Comparison of ENCODE assay signal across 8 cellular contexts in the genomic region with DNA sequence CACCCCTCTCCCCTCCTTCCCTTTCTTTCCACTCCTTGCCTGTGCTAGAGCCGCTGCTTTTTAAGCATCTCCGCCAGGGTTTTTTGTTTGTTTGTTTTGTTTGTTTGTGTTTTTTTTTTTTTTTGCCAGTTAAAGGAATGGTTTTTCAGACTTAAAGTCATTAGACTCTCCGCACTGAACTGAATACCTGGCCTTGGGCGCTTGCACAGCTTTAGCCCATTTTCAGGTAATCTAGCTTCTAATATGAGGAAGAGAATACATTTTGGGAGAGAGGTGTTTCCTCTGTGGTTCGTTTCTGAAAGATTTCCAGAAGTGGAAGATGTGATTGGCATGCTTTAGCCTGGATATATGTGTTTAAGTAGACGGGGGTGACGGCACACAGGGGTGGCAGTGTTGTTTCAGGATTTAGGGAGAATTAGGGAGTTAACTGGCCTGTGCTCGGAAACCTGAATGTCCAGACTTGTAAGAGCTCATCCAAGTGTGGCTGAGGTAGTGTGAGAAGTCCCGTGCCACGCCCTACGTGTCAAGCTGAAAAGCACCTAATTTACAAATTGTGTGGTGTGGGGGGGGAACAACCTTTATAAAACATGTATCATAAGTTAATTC. TPM values are rescaled to one million over a fixed set of nuclear protein-coding genes. Genes with fewer than 3 reads are reported as not detected.
A peak's percentile ranks its signal among the peaks of the same experiment; 100 is the strongest.
DNase-seq lines count a peak whose midpoint lies in the region; ATAC-seq, FAIRE-seq and TF ChIP-seq lines count a peak whose summit lies in the region.

No MANE protein-coding gene starts in this region.

- H3K27me3 Mint-ChIP-seq in T-helper 17 cell (no peaks in the 10 kb centered on the region), nephron (ENCODE audit: low read depth) (peaks cover 3% of the 10 kb centered on the region)

- TF ChIP-seq CTCF in endothelial cell of umbilical vein (IDR thresholded peaks at IDR 0.05; ENCODE audit: extremely low read depth in 1 of 2, insufficient read depth in 1 of 2, low read depth in 1 of 2, low read length in 2 of 2) (no peak), nephron (IDR thresholded peaks at IDR 0.05; ENCODE audit: unreplicated experiment in 3 of 3) (no peak)

- H3K4me1 Mint-ChIP-seq in T-helper 17 cell, result peaks cover 38% of the 10 kb centered on the region
- peaks cover 52% of the 10 kb centered on the region for H3K4me1 Mint-ChIP-seq in nephron

- H4K20me1 ChIP-seq in endothelial cell of umbilical vein (replicated peaks; ENCODE audit: control insufficient read depth, extremely low read depth, insufficient read depth, low read length), result no peaks in the 10 kb centered on the region

- CTCF ChIA-PET in endothelial cell of umbilical vein (lab: Charles Lee), result interaction anchor here (1.1 to 10.3 kb wide), 5 partner anchors 11 to 122 kb away, joined by 4 to 138 read pairs (median 11); no protein-coding TSS in a partner anchor

- H3K4me1 ChIP-seq in endothelial cell of umbilical vein (ENCODE audit: control insufficient read depth, extremely low read depth, insufficient read depth, low read length), result peaks cover 42% of the 10 kb centered on the region

- BruUV-seq in endothelial cell of umbilical vein (replicated peaks; lab: Mats Ljungman, UMichigan), result TSS peak; percentile 25

- H3K27me3 ChIP-seq in endothelial cell of umbilical vein (ENCODE audit: control insufficient read depth in 2 of 2, insufficient read depth in 2 of 2, low read length in 2 of 2), result no peaks in the 10 kb centered on the region

- peaks cover 2% of the 10 kb centered on the region for H3K36me3 Mint-ChIP-seq in T-helper 17 cell (ENCODE audit: low read depth)
- peaks cover 10% of the 10 kb centered on the region for H3K36me3 Mint-ChIP-seq in nephron (ENCODE audit: low read depth)

- H3K4me2 ChIP-seq in endothelial cell of umbilical vein (ENCODE audit: insufficient read depth, low read length), result peak overlapping the region; percentile 99

- FAIRE-seq in endothelial cell of umbilical vein (lab: Jason Lieb, UNC), result no peak

- H3K4me3 Mint-ChIP-seq in T-helper 17 cell (peak overlapping the region; percentile 98), nephron (peak overlapping the region; percentile 95 to 98 (median 97))

- ATAC-seq in HG02610 (IDR thresholded peaks at IDR 0.05; ENCODE audit: unreplicated experiment) (peak; percentile 20), T-helper 17 cell (no peak), HG03565 (IDR thresholded peaks at IDR 0.05; ENCODE audit: unreplicated experiment) (no peak)

- H3K27ac ChIP-seq in endothelial cell of umbilical vein (ENCODE audit: insufficient read depth, low read depth, low read length), result peak overlapping the region; percentile 87

- DNase-seq in COR-L47 (lab: John Stamatoyannopoulos, UW) (peak; percentile 3), T-helper 17 cell (peak in 2 of 3 donors; percentile 18 to 19), endothelial cell of umbilical vein (ENCODE audit: low read depth, low spot score) (peak; percentile 51), MV-4-11 (lab: John Stamatoyannopoulos, UW) (no peak), islet precursor cell (no peak)

- intact Hi-C loops in endothelial cell of umbilical vein (cut with micrococcal nuclease), result loop anchor here (1.0 to 2.0 kb wide), 2 partner anchors 35 to 64 kb away; no protein-coding TSS in a partner anchor

- H3K9me3 ChIP-seq in T-helper 17 cell (ENCODE audit: control insufficient read depth, low read length, poor library complexity, severe bottlenecking) (no peaks in the 10 kb centered on the region), endothelial cell of umbilical vein (replicated peaks; ENCODE audit: control insufficient read depth, insufficient read depth, low read length) (no peaks in the 10 kb centered on the region)

- H2AFZ ChIP-seq in endothelial cell of umbilical vein (ENCODE audit: low read depth, low read length), result no peak overlapping the region

- no peaks in the 10 kb centered on the region for H3K9me1 ChIP-seq in endothelial cell of umbilical vein (replicated peaks; ENCODE audit: control insufficient read depth, extremely low read depth, insufficient read depth, low read length)

- H3K27ac Mint-ChIP-seq in T-helper 17 cell (peak overlapping the region; percentile 96), nephron (peak overlapping the region; percentile 81 to 86 (median 85))

- peaks cover 0 to 4% of the 10 kb centered on the region in 2 experiments for H3K36me3 ChIP-seq in endothelial cell of umbilical vein (ENCODE audit: control insufficient read depth in 2 of 2, extremely low read depth in 1 of 2, insufficient read depth in 2 of 2, low read length in 2 of 2)

- peak overlapping the region; percentile 100 for H3K9ac ChIP-seq in endothelial cell of umbilical vein (replicated peaks; ENCODE audit: extremely low read depth, insufficient read depth, low read length)

- TF ChIP-seq POLR2A in endothelial cell of umbilical vein (IDR thresholded peaks at IDR 0.05; ENCODE audit: low read depth, low read length), result peak; percentile 69

- H3K9me3 Mint-ChIP-seq in nephron, result no peaks in the 10 kb centered on the region

- POLR2A ChIA-PET in endothelial cell of umbilical vein (lab: Charles Lee), result interaction anchor here (0.7 to 3.0 kb wide), 4 partner anchors 11 to 44 kb away, joined by 7 to 15 read pairs (median 8); no protein-coding TSS in a partner anchor

- H3K79me2 ChIP-seq in endothelial cell of umbilical vein (ENCODE audit: control insufficient read depth, insufficient read depth, low read length), result peaks cover 58% of the 10 kb centered on the region

- dilution Hi-C loops in endothelial cell of umbilical vein (cut with MboI; ENCODE audit: extremely low pct_ligation_motif_present, low sequenced_read_pairs), result no loop called here

- peak overlapping the region; percentile 80 to 98 (median 90) for H3K4me3 ChIP-seq in endothelial cell of umbilical vein (replicated peaks in 1 of 3; ENCODE audit: insufficient read depth in 1 of 3, low read depth in 1 of 3, low read length in 3 of 3)

TF ChIP-seq in endothelial cell of umbilical vein, 7 proteins besides CTCF, POLR2A, EP300 and RAD21:
- TF ChIP-seq GATA2 (IDR thresholded peaks at IDR 0.05; ENCODE audit: insufficient read depth, insufficient read length, low read depth, low read length) (no peak), FOS (IDR thresholded peaks at IDR 0.05; ENCODE audit: borderline replicate concordance, insufficient read depth, low read length) (no peak), JUN (IDR thresholded peaks at IDR 0.05; ENCODE audit: borderline replicate concordance, insufficient read depth, insufficient read length, low read depth) (no peak), EZH2 (IDR thresholded peaks at IDR 0.05; ENCODE audit: borderline replicate concordance, low read depth, low read length, severe bottlenecking) (no peak), POLR2AphosphoS5 (IDR thresholded peaks at IDR 0.05; ENCODE audit: insufficient read depth, low read depth, low read length) (no peak), MYC (IDR thresholded peaks at IDR 0.05; ENCODE audit: low read depth, low read length) (no peak)
- TF ChIP-seq, protein P1, sequence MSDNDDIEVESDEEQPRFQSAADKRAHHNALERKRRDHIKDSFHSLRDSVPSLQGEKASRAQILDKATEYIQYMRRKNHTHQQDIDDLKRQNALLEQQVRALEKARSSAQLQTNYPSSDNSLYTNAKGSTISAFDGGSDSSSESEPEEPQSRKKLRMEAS (IDR thresholded peaks at IDR 0.05; ENCODE audit: insufficient read depth, insufficient read length), result no peak

RNA-seq across cellular contexts. Expression of a gene that starts 0.9 kb away (rescaled TPM):
- total RNA-seq in T-helper 17 cell (10 to 100 TPM; 22.4 to 27.1 TPM), endothelial cell of umbilical vein (181 and 191 TPM in 2 replicates)
- polyA plus RNA-seq in endothelial cell of umbilical vein, result 81.8 and 91.1 TPM in 2 replicates
- polyA plus RNA-seq in endothelial cell of umbilical vein (2011; cell fraction: cytosol; rRNA removed), result 88.8 and 97.8 TPM in 2 replicates
- 67.4 and 76.6 TPM in 2 replicates for polyA plus RNA-seq in endothelial cell of umbilical vein (2011; cell fraction: nucleus; rRNA removed)
- polyA plus RNA-seq in endothelial cell of umbilical vein (2012), result 171 and 184 TPM in 2 replicates
- polyA minus RNA-seq in endothelial cell of umbilical vein, result 195 and 198 TPM in 2 replicates
- polyA minus RNA-seq in endothelial cell of umbilical vein (2011; cell fraction: cytosol; rRNA and poly(A)+ RNA removed), result 25.4 TPM
- polyA minus RNA-seq in endothelial cell of umbilical vein (2011; cell fraction: nucleus; rRNA and poly(A)+ RNA removed), result 138 and 223 TPM in 2 replicates

RNA-seq across cellular contexts. Expression of a gene that starts 58.1 kb away (rescaled TPM):
- 1 to 10 TPM; 3.7 to 6.6 TPM for total RNA-seq in T-helper 17 cell
- total RNA-seq in endothelial cell of umbilical vein, result 20.6 and 20.7 TPM in 2 replicates
- 10.6 and 13.3 TPM in 2 replicates for polyA plus RNA-seq in endothelial cell of umbilical vein
- polyA plus RNA-seq in endothelial cell of umbilical vein (2011; cell fraction: cytosol; rRNA removed), result 21.6 and 21.8 TPM in 2 replicates
- polyA plus RNA-seq in endothelial cell of umbilical vein (2011; cell fraction: nucleus; rRNA removed), result 13.8 and 18.9 TPM in 2 replicates
- 31.5 and 34.3 TPM in 2 replicates for polyA plus RNA-seq in endothelial cell of umbilical vein (2012)
- polyA minus RNA-seq in endothelial cell of umbilical vein, result 17.1 and 29.9 TPM in 2 replicates
- polyA minus RNA-seq in endothelial cell of umbilical vein (2011; cell fraction: cytosol; rRNA and poly(A)+ RNA removed), result 9.3 TPM
- polyA minus RNA-seq in endothelial cell of umbilical vein (2011; cell fraction: nucleus; rRNA and poly(A)+ RNA removed), result 13.2 and 20.7 TPM in 2 replicates

Comparison
In these comparisons a context has a peak if more than half of its experiments do, and no peak if none do; other contexts are left out.
1. DNase-seq: peak in COR-L47 (single experiment), T-helper 17 cell (2 of 3) and endothelial cell of umbilical vein (single experiment); none in MV-4-11 (single experiment) and islet precursor cell (single experiment).